Comparison of ENCODE assay signal across 11 cellular contexts in the genomic region with DNA sequence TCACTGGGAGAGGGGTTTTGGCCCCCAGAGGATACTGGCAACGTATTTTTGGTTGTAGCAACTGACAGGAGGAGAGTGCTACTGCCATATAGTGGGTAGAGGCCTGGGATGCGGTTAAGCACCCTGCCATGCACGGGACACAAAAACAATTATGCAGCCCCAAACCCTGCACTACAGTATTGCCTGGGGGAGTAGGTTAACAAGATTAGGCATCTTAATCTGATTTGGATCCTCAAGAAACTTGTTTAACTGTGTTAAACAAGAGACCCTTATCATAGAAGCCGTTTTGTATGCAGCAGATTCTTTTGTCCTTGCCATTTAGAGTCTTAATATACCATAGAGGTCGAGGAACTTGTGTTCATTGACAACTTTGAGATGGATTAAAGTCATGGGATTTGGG. TPM values are rescaled to one million over a fixed set of nuclear protein-coding genes. Genes with fewer than 3 reads are reported as not detected.
DNase-seq lines count a peak whose midpoint lies in the region; ATAC-seq and TF ChIP-seq lines count a peak whose summit lies in the region.
"Had no signal": no experiment of that assay in that cellular context is flagged by ENCODE, and none has a peak within 500 bp of the region (broad histone marks: within the 10 kb centered on the region; RNA-seq: fewer than 3 reads in every experiment).

No MANE protein-coding gene starts in this region.

- TF ChIP-seq EP300 in SK-N-SH (IDR thresholded peaks at IDR 0.05; ENCODE audit: borderline replicate concordance in 1 of 2, low read depth in 1 of 2, low read length in 1 of 2): no peak

- no peak for DNase-seq in GM23248
- no peak for DNase-seq in SK-N-SH
- no peak for DNase-seq in hepatocyte (ENCODE audit: low spot score)
- DNase-seq in gastrocnemius medialis: no peak
- DNase-seq in NCI-H2029 (lab: John Stamatoyannopoulos, UW): no peak
- no peak for DNase-seq in KBM-7
- DNase-seq: cerebellar nuclear complex, NCI-H1930, T-helper 1 cell had no signal

- H3K27me3 ChIP-seq in GM23248 (replicated peaks; ENCODE audit: insufficient read depth) (no peaks in the 10 kb centered on the region), SK-N-SH (ENCODE audit: insufficient read depth) (no peaks in the 10 kb centered on the region), hepatocyte (no peaks in the 10 kb centered on the region), gastrocnemius medialis (peaks cover 25 to 39% (median 38%) of the 10 kb centered on the region in 3 donors)

- TF ChIP-seq CTCF in SK-N-SH (IDR thresholded peaks at IDR 0.05) (no peak), hepatocyte (IDR thresholded peaks at IDR 0.05; ENCODE audit: poor library complexity) (no peak), gastrocnemius medialis (IDR thresholded peaks at IDR 0.05 in 4 of 5, conservative IDR thresholded peaks at IDR 0.05 in 1 of 5) (no peak)

- H4K20me1 ChIP-seq in GM23248 (ENCODE audit: insufficient read depth): no peaks in the 10 kb centered on the region
- H4K20me1 ChIP-seq in SK-N-SH (ENCODE audit: insufficient read depth): no peaks in the 10 kb centered on the region
- no peaks in the 10 kb centered on the region for H4K20me1 ChIP-seq in hepatocyte (ENCODE audit: insufficient read depth, poor library complexity, severe bottlenecking)

- 78 to 80% methylated on average over 5 of the region's 5 CpGs for WGBS in GM23248 (ENCODE audit: low coverage in 1 of 2, low lambda C conversion rate in 2 of 2, missing lambda C conversion rate in 2 of 2), 2 experiments
- WGBS in SK-N-SH (ENCODE audit: low lambda C conversion rate): 78% methylated on average over 5 of the region's 5 CpGs
- 48% methylated on average over 5 of the region's 5 CpGs for WGBS in hepatocyte (ENCODE audit: low lambda C conversion rate, missing lambda C conversion rate)

- CTCF ChIA-PET in SK-N-SH (lab: Yijun Ruan, JAX): interaction anchor here (0.9 kb wide), 1 partner anchor 103 kb away, joined by 3 read pairs; no protein-coding TSS in a partner anchor

- POLR2A ChIA-PET in SK-N-SH (lab: Yijun Ruan, JAX): no interaction called here

- H3K4me2 ChIP-seq in GM23248 (ENCODE audit: unreplicated experiment) (peak overlapping the region; percentile 87), SK-N-SH (peak overlapping the region; percentile 81), hepatocyte (peak overlapping the region; percentile 77)

- H2AFZ ChIP-seq in GM23248 (no peak overlapping the region), SK-N-SH (ENCODE audit: low read depth) (no peak overlapping the region), hepatocyte (no peak overlapping the region)

- H3F3A ChIP-seq in GM23248 (ENCODE audit: insufficient read depth) (peaks cover 58% of the 10 kb centered on the region), SK-N-SH (replicated peaks; ENCODE audit: insufficient read depth) (peaks cover 45% of the 10 kb centered on the region)

- H3K79me2 ChIP-seq in GM23248 (ENCODE audit: insufficient read depth) (peaks cover 66% of the 10 kb centered on the region), SK-N-SH (ENCODE audit: insufficient read depth) (peaks cover 86% of the 10 kb centered on the region), hepatocyte (peaks cover 61% of the 10 kb centered on the region)

- in situ Hi-C loops in GM23248 (cut with MboI): loop anchor here (5.0 kb wide), 1 partner anchor 145 kb away; no protein-coding TSS in a partner anchor
- in situ Hi-C loops in gastrocnemius medialis (cut with MboI; ENCODE audit: low sequenced_read_pairs in 4 of 4): loop anchor here in 1 of 4 donors (10.0 kb wide), 1 partner anchor 112 kb away; the partner anchor contains the start of gene ABHD10
- in situ Hi-C loops in KBM-7 (cut with MboI; ENCODE audit: low pct_unique_long_range_greater_than_20kb, low sequenced_read_pairs): no loop called here

- peak overlapping the region; percentile 95; the same call in 1 of the 2 replicates for H3K27ac ChIP-seq in GM23248
- H3K27ac ChIP-seq in SK-N-SH (ENCODE audit: low read depth in 2 of 2, low read length in 1 of 2): peak overlapping the region in 1 of 2 experiments; percentile 98; a peak in 2 of 4 replicates
- H3K27ac ChIP-seq in hepatocyte: no peak overlapping the region
- peak overlapping the region; percentile 77 to 86 (median 81) for H3K27ac ChIP-seq in gastrocnemius medialis

- H3K9me2 ChIP-seq in GM23248 (ENCODE audit: insufficient read depth): no peaks in the 10 kb centered on the region
- no peaks in the 10 kb centered on the region for H3K9me2 ChIP-seq in SK-N-SH
- no peaks in the 10 kb centered on the region for H3K9me2 ChIP-seq in hepatocyte (replicated peaks; ENCODE audit: insufficient read depth)

- ATAC-seq in gastrocnemius medialis: no peak
- ATAC-seq in HG03045 (IDR thresholded peaks at IDR 0.05; ENCODE audit: unreplicated experiment): no peak
- ATAC-seq in GM18909 (IDR thresholded peaks at IDR 0.05; ENCODE audit: poor library complexity, unreplicated experiment): no peak

- H3K9me3 ChIP-seq in GM23248 (ENCODE audit: low read depth) (no peaks in the 10 kb centered on the region), SK-N-SH (no peaks in the 10 kb centered on the region), hepatocyte (ENCODE audit: low read depth) (no peaks in the 10 kb centered on the region), gastrocnemius medialis (no peaks in the 10 kb centered on the region)

- H3K4me3 ChIP-seq in GM23248: peak overlapping the region; percentile 81
- peak overlapping the region in 1 of 2 experiments; percentile 84; a peak in 2 of 4 replicates for H3K4me3 ChIP-seq in SK-N-SH (ENCODE audit: low read depth in 2 of 2, low read length in 1 of 2)
- no peak overlapping the region for H3K4me3 ChIP-seq in hepatocyte
- no peak overlapping the region for H3K4me3 ChIP-seq in gastrocnemius medialis

- no peak for TF ChIP-seq RAD21 in SK-N-SH (IDR thresholded peaks at IDR 0.05; ENCODE audit: low read length)

- H3K9ac ChIP-seq in GM23248: peak overlapping the region; percentile 97; the same call in 1 of the 2 replicates
- peak overlapping the region; percentile 97 for H3K9ac ChIP-seq in SK-N-SH

- no peak for TF ChIP-seq POLR2A in gastrocnemius medialis (IDR thresholded peaks at IDR 0.05)

- peaks cover 54% of the 10 kb centered on the region for H3K4me1 ChIP-seq in GM23248 (ENCODE audit: insufficient read depth)
- H3K4me1 ChIP-seq in SK-N-SH (ENCODE audit: control insufficient read depth in 1 of 2, insufficient read depth in 2 of 2, low read depth in 1 of 2, low read length in 1 of 2): peaks cover 7 to 28% of the 10 kb centered on the region in 2 experiments
- peaks cover 23% of the 10 kb centered on the region for H3K4me1 ChIP-seq in hepatocyte (ENCODE audit: insufficient read depth)
- H3K4me1 ChIP-seq in gastrocnemius medialis: peaks cover 0 to 28% of the 10 kb centered on the region in 2 donors

- no peaks in the 10 kb centered on the region for H3K36me3 ChIP-seq in GM23248 (ENCODE audit: low read depth)
- no peaks in the 10 kb centered on the region for H3K36me3 ChIP-seq in SK-N-SH (replicated peaks in 1 of 2; ENCODE audit: control insufficient read depth in 1 of 2, insufficient read depth in 2 of 2, low read length in 1 of 2)
- no peaks in the 10 kb centered on the region for H3K36me3 ChIP-seq in hepatocyte (replicated peaks; ENCODE audit: insufficient read depth, low read depth)
- no peaks in the 10 kb centered on the region for H3K36me3 ChIP-seq in gastrocnemius medialis

- intact Hi-C loops in gastrocnemius medialis (cut with DNase I; ENCODE audit: low total_unique reads): loop anchor here (5.0 kb wide), 3 partner anchors 40 to 125 kb away; no protein-coding TSS in a partner anchor

TF ChIP-seq in SK-N-SH, 30 proteins besides CTCF, POLR2A, EP300 and RAD21 (continues in another document):
- no peak for TF ChIP-seq ELF1 (IDR thresholded peaks at IDR 0.05)
- TF ChIP-seq, protein P1, sequence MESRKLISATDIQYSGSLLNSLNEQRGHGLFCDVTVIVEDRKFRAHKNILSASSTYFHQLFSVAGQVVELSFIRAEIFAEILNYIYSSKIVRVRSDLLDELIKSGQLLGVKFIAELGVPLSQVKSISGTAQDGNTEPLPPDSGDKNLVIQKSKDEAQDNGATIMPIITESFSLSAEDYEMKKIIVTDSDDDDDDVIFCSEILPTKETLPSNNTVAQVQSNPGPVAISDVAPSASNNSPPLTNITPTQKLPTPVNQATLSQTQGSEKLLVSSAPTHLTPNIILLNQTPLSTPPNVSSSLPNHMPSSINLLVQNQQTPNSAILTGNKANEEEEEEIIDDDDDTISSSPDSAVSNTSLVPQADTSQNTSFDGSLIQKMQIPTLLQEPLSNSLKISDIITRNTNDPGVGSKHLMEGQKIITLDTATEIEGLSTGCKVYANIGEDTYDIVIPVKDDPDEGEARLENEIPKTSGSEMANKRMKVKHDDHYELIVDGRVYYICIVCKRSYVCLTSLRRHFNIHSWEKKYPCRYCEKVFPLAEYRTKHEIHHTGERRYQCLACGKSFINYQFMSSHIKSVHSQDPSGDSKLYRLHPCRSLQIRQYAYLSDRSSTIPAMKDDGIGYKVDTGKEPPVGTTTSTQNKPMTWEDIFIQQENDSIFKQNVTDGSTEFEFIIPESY (IDR thresholded peaks at IDR 0.05; ENCODE audit: borderline replicate concordance, low read depth): no peak

RNA-seq across cellular contexts. Expression of gene PHLDB2, which starts 3.4 kb away (rescaled TPM):
- 60.6 and 63.9 TPM in 2 replicates for total RNA-seq in GM23248 (2014; rRNA removed; shearing (Covaris generic))
- 53.3 and 55.6 TPM in 2 replicates for polyA plus RNA-seq in GM23248 (2016; fragmentation: Nextera tagmentation; extraction: Ambion mirVana)
- 18.0 and 23.3 TPM in 2 replicates for polyA plus RNA-seq in SK-N-SH (2012; rRNA removed)
- 18.0 and 21.5 TPM in 2 replicates for polyA plus RNA-seq in SK-N-SH (2012; cell fraction: cytosol; rRNA removed)
- 36.7 and 73.8 TPM in 2 replicates for polyA plus RNA-seq in SK-N-SH (2012; cell fraction: nucleus; rRNA removed)
- 52.0 and 52.7 TPM in 2 replicates for total RNA-seq in hepatocyte
- polyA plus RNA-seq in hepatocyte: 43.0 and 49.0 TPM in 2 replicates
- total RNA-seq in gastrocnemius medialis: 1 to 10 TPM; 3.0 to 7.2 (median 4.0) TPM
